Comparison of ENCODE assay signal across 9 cellular contexts in the genomic region with DNA sequence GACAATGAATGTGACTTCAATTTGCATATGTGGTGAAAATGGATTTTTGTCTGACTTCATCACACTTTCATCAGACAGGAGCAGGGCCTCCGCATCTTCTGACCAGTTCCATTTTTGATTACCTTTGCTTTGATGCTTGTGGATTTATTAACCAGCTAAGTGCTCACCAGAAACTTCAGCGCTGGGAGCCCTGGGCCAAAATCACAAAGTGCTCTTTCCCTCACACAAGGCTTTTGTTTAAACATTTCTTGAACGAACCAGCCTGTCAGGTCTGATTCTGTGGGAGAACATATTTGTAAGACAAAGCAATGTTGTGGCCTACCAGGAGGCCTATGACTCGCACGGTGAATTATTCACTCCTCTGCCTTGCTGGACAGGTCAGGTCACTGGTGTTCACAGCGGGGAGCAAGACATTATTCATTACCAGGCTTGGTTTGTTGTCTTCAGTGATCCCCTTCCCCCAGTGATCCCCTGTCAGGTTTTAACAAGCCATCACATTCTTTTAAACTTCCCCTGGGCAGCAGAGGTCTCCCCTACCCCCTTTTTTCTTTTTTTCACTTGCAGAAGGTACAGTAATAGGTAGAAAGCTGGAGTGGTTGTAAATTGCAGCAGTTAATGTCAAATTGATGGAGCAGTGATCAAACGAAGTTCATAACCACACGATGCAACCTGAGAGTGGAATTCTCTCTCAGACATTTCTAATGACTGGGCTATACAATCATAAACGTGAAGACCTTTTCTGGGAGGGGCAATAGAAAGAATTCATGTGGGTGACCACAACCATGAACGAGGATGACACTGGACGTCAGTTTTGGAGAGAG.
A peak's percentile ranks its signal among the peaks of the same experiment; 100 is the strongest.
DNase-seq lines count a peak whose midpoint lies in the region; ATAC-seq and TF ChIP-seq lines count a peak whose summit lies in the region.
"Had no signal": no experiment of that assay in that cellular context is flagged by ENCODE, and none has a peak within 500 bp of the region (broad histone marks: within the 10 kb centered on the region; RNA-seq: fewer than 3 reads in every experiment).

No MANE protein-coding gene starts in this region.

- H3K9ac ChIP-seq in adipocyte (ENCODE audit: low read length), result no peak overlapping the region

- H3K27me3 ChIP-seq in Caco-2 (replicated peaks; ENCODE audit: control insufficient read depth, insufficient read depth, low read length), result no peaks in the 10 kb centered on the region
- no peaks in the 10 kb centered on the region for H3K27me3 ChIP-seq in adipocyte (replicated peaks; ENCODE audit: control insufficient read depth, insufficient read depth, low read length)

- no peak for TF ChIP-seq CTCF in Caco-2 (IDR thresholded peaks at IDR 0.05; ENCODE audit: insufficient read depth in 1 of 2, low read depth in 1 of 2, low read length in 1 of 2, severe bottlenecking in 1 of 2, unreplicated experiment in 1 of 2)

- no peaks in the 10 kb centered on the region for H3K36me3 ChIP-seq in Caco-2 (ENCODE audit: control insufficient read depth, insufficient read depth, low read length)
- no peaks in the 10 kb centered on the region for H3K36me3 ChIP-seq in adipocyte (ENCODE audit: control insufficient read depth, insufficient read depth, low read length, severe bottlenecking)

- DNase-seq in Caco-2, result peak; percentile 71 to 82
- peak; percentile 78 for DNase-seq in adipocyte (ENCODE audit: low read depth)
- peak; percentile 100 for DNase-seq in kidney glomerular epithelial cell (lab: John Stamatoyannopoulos, UW)
- no peak for DNase-seq in posterior vena cava (ENCODE audit: low spot score)
- DNase-seq in Right ventricle myocardium inferior (ENCODE audit: missing footprints), result no peak
- no peak for DNase-seq in effector memory CD8-positive, alpha-beta T cell
- no peak for DNase-seq in nucleus accumbens (lab: John Stamatoyannopoulos, UW)
- DNase-seq: DMS153 had no signal

- H3K9me3 ChIP-seq in Caco-2 (no peaks in the 10 kb centered on the region), adipocyte (ENCODE audit: control insufficient read depth, low read length) (no peaks in the 10 kb centered on the region)

- POLR2A ChIA-PET in Caco-2 (lab: Charles Lee), result no interaction called here

- ATAC-seq in HG02759 (IDR thresholded peaks at IDR 0.05; ENCODE audit: unreplicated experiment), result peak; percentile 66
- ATAC-seq in Right ventricle myocardium inferior, result no peak
- no peak for ATAC-seq in effector memory CD8-positive, alpha-beta T cell (replicated peaks)

- peaks cover 16% of the 10 kb centered on the region for H3K4me1 Mint-ChIP-seq in Caco-2 (ENCODE audit: low read depth, unreplicated experiment)
- no peaks in the 10 kb centered on the region for H3K4me1 Mint-ChIP-seq in effector memory CD8-positive, alpha-beta T cell (ENCODE audit: low read depth in 2 of 2)

- H3K4me1 ChIP-seq in Caco-2 (peaks cover 25% of the 10 kb centered on the region), adipocyte (ENCODE audit: control insufficient read depth, insufficient read depth, low read length) (peaks cover 38% of the 10 kb centered on the region)

- H3K27me3 Mint-ChIP-seq in Caco-2 (ENCODE audit: insufficient read depth, unreplicated experiment), result no peaks in the 10 kb centered on the region
- H3K27me3 Mint-ChIP-seq in effector memory CD8-positive, alpha-beta T cell, result no peaks in the 10 kb centered on the region

- intact Hi-C loops in Caco-2 (cut with micrococcal nuclease; ENCODE audit: unreplicated experiment), result loop anchor here (1.0 to 10.0 kb wide), 2 partner anchors 12 to 162 kb away; no protein-coding TSS in a partner anchor
- intact Hi-C loops in posterior vena cava (cut with DNase I), result no loop called here
- intact Hi-C loops in Right ventricle myocardium inferior (cut with DNase I), result no loop called here

- CTCF ChIA-PET in Caco-2 (lab: Charles Lee), result no interaction called here

- peaks cover 12% of the 10 kb centered on the region for H3K9me3 Mint-ChIP-seq in Caco-2 (ENCODE audit: unreplicated experiment)
- H3K9me3 Mint-ChIP-seq in effector memory CD8-positive, alpha-beta T cell, result peaks cover 0 to 1% of the 10 kb centered on the region in 2 donors

- BruUV-seq in Caco-2 (replicated peaks; lab: Mats Ljungman, UMichigan), result no TSS peak

- H3K4me3 ChIP-seq in Caco-2 (ENCODE audit: low read depth, low read length) (no peak overlapping the region), adipocyte (ENCODE audit: low read length) (no peak overlapping the region)

- H3K27ac Mint-ChIP-seq in Caco-2 (ENCODE audit: unreplicated experiment), result peak overlapping the region; percentile 77
- no peak overlapping the region for H3K27ac Mint-ChIP-seq in effector memory CD8-positive, alpha-beta T cell

- H3K36me3 Mint-ChIP-seq in Caco-2 (ENCODE audit: insufficient read depth, unreplicated experiment), result no peaks in the 10 kb centered on the region
- no peaks in the 10 kb centered on the region for H3K36me3 Mint-ChIP-seq in effector memory CD8-positive, alpha-beta T cell (ENCODE audit: insufficient read depth)

- H3K4me3 Mint-ChIP-seq in Caco-2 (ENCODE audit: unreplicated experiment), result peak overlapping the region; percentile 30
- no peak overlapping the region for H3K4me3 Mint-ChIP-seq in effector memory CD8-positive, alpha-beta T cell

Comparison
In these comparisons a context has a peak if more than half of its experiments do, and no peak if none do; other contexts are left out.
1. DNase-seq: peak in Caco-2 (2 of 2), adipocyte (single experiment) and kidney glomerular epithelial cell (single experiment); none in posterior vena cava (single experiment), Right ventricle myocardium inferior (single experiment), effector memory CD8-positive, alpha-beta T cell (0 of 3) and nucleus accumbens (0 of 56).